ENCODE assay signal across 8 cellular contexts in genomic region chr13:83780201-83780600, GRCh38.
DNase-seq lines count a peak whose midpoint lies in the region; TF ChIP-seq lines count a peak whose summit lies in the region.

No MANE protein-coding gene starts in this region.

- no peaks in the 10 kb centered on the region for H3K27me3 ChIP-seq in GM06990 (replicated peaks; ENCODE audit: control insufficient read depth, insufficient read depth, low read length)

- no peaks in the 10 kb centered on the region for H3K27me3 Mint-ChIP-seq in activated CD4-positive, alpha-beta T cell treated with anti-CD3 and anti-CD28 coated beads, Interleukin-2, amount 10 ng/mL, durations not matched to agents 7 days and 5 days

- CTCF ChIA-PET in activated CD4-positive, alpha-beta T cell treated with anti-CD3 and anti-CD28 coated beads, Interleukin-2, amount 10 ng/mL, durations not matched to agents 7 days and 5 days (lab: Charles Lee), result no interaction called here

- H3K36me3 Mint-ChIP-seq in activated CD4-positive, alpha-beta T cell treated with anti-CD3 and anti-CD28 coated beads, Interleukin-2, amount 10 ng/mL, durations not matched to agents 7 days and 5 days (ENCODE audit: low read depth), result no peaks in the 10 kb centered on the region

- DNase-seq in GM06990 (ENCODE audit: extremely low read depth, insufficient read length), result no peak
- DNase-seq in HT-29 (ENCODE audit: low spot score), result peak; percentile 52
- peak; percentile 10 for DNase-seq in left kidney (ENCODE audit: low read depth, low spot score)
- no peak for DNase-seq in dermis blood vessel endothelial cell
- no peak for DNase-seq in T-helper 1 cell
- no peak for DNase-seq in NCI-H128 (lab: John Stamatoyannopoulos, UW; ENCODE audit: unreplicated experiment)
- no peak for DNase-seq in activated CD4-positive, alpha-beta T cell treated with anti-CD3 and anti-CD28 coated beads, Interleukin-2, amount 10 ng/mL, durations not matched to agents 7 days and 5 days

- no peak overlapping the region for H3K4me3 Mint-ChIP-seq in activated CD4-positive, alpha-beta T cell treated with anti-CD3 and anti-CD28 coated beads, Interleukin-2, amount 10 ng/mL, durations not matched to agents 7 days and 5 days

- no peak overlapping the region for H3K27ac Mint-ChIP-seq in activated CD4-positive, alpha-beta T cell treated with anti-CD3 and anti-CD28 coated beads, Interleukin-2, amount 10 ng/mL, durations not matched to agents 7 days and 5 days

- H3K36me3 ChIP-seq in GM06990 (ENCODE audit: control insufficient read depth, insufficient read depth, low read length), result no peaks in the 10 kb centered on the region

- H3K4me1 Mint-ChIP-seq in activated CD4-positive, alpha-beta T cell treated with anti-CD3 and anti-CD28 coated beads, Interleukin-2, amount 10 ng/mL, durations not matched to agents 7 days and 5 days, result no peaks in the 10 kb centered on the region

- no peaks in the 10 kb centered on the region for H3K9me3 Mint-ChIP-seq in activated CD4-positive, alpha-beta T cell treated with anti-CD3 and anti-CD28 coated beads, Interleukin-2, amount 10 ng/mL, durations not matched to agents 7 days and 5 days

- no peak overlapping the region for H3K27ac ChIP-seq in VCaP

- no peak overlapping the region for H3K4me3 ChIP-seq in GM06990 (replicated peaks; ENCODE audit: low read depth, low read length)

- POLR2A ChIA-PET in activated CD4-positive, alpha-beta T cell treated with anti-CD3 and anti-CD28 coated beads, Interleukin-2, amount 10 ng/mL, durations not matched to agents 7 days and 5 days (lab: Charles Lee), result no interaction called here

- TF ChIP-seq CTCF in GM06990 (IDR thresholded peaks at IDR 0.05; ENCODE audit: insufficient read depth, low read length, poor library complexity, severe bottlenecking) (peak; percentile 27), VCaP (conservative IDR thresholded peaks at IDR 0.05) (peak; percentile 77)

Comparison
In these comparisons a context has a peak if more than half of its experiments do, and no peak if none do; other contexts are left out.
1. DNase-seq: peak in HT-29 (single experiment) and left kidney (single experiment); none in GM06990 (single experiment), dermis blood vessel endothelial cell (single experiment), T-helper 1 cell (0 of 5), NCI-H128 (single experiment) and activated CD4-positive, alpha-beta T cell treated with anti-CD3 and anti-CD28 coated beads, Interleukin-2, amount 10 ng/mL, durations not matched to agents 7 days and 5 days (single experiment).